ENCODE assay signal across 8 cellular contexts in the genomic region with DNA sequence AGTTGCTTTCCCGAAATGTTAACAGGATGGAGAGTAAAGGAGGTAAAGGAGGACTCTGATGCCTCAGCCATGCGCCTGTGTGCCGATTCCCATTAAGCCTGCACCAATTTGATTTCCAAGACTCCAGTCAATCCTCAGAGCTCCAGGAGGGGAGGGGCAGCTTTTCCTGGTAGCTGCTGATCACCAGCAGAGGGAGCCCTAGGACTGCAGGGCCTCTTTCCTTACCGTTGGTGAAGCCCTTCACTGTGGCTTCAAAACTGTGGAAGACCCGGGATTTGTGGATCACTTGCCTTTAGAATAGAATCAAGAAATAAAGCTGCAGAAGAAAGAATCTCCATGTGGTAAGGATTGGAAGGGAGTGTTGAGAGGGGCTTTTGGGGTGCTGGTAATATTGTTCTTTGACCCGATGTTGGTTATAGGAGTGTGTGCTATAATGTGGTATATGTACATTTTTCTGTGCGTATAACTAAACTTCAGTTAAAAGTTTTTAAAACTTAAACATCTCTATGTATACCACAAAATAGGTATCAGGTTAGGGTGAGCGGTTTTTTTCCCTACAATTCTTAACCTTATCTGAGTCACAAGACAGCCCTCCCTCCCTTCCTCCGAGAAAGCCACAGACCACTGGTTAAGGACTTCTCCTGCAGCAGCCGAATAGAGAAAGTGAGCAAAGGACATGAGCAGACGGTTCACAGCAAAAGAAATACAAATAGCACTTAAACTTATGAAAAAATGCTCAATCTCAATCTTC. TPM values are rescaled to one million over a fixed set of nuclear protein-coding genes. Genes with fewer than 3 reads are reported as not detected.
A peak's percentile ranks its signal among the peaks of the same experiment; 100 is the strongest.
DNase-seq lines count a peak whose midpoint lies in the region; ATAC-seq and TF ChIP-seq lines count a peak whose summit lies in the region.

No MANE protein-coding gene starts in this region.

- DNase-seq in MM.1S (peak; percentile 46), SKM-1 (lab: John Stamatoyannopoulos, UW; ENCODE audit: unreplicated experiment) (peak; percentile 29), cardiac septum (ENCODE audit: low spot score) (peak; percentile 85), pulmonary artery endothelial cell (ENCODE audit: low read depth, low spot score) (peak; percentile 17)

- peaks cover 63% of the 10 kb centered on the region for H3K4me1 Mint-ChIP-seq in activated naive CD8-positive, alpha-beta T cell (ENCODE audit: low read depth)

- H3K79me2 ChIP-seq in DOHH2 (ENCODE audit: control insufficient read depth, low read length) (no peaks in the 10 kb centered on the region), MM.1S (ENCODE audit: low read length) (no peaks in the 10 kb centered on the region)

- H3K27me3 ChIP-seq in DOHH2 (ENCODE audit: control insufficient read depth, low read length) (0 out of 2 replicates have a peak, but pooled peaks cover 4% of the 10 kb centered on the region), MM.1S (replicated peaks; ENCODE audit: insufficient read depth, low read length) (no peaks in the 10 kb centered on the region)

- peak overlapping the region; percentile 88 for H3K4me3 Mint-ChIP-seq in activated naive CD8-positive, alpha-beta T cell

- no peak for ATAC-seq in GM18517 (IDR thresholded peaks at IDR 0.05; ENCODE audit: unreplicated experiment)
- no peak for ATAC-seq in GM21381 (IDR thresholded peaks at IDR 0.05; ENCODE audit: unreplicated experiment)

- H3K36me3 Mint-ChIP-seq in activated naive CD8-positive, alpha-beta T cell = peaks cover 2% of the 10 kb centered on the region

- H3K9me3 Mint-ChIP-seq in activated naive CD8-positive, alpha-beta T cell (ENCODE audit: low read depth) = no peaks in the 10 kb centered on the region

- H3K27me3 Mint-ChIP-seq in activated naive CD8-positive, alpha-beta T cell = no peaks in the 10 kb centered on the region

- no peak overlapping the region for H2AFZ ChIP-seq in MM.1S (ENCODE audit: low read length)

- intact Hi-C loops in cardiac septum (cut with DNase I) = loop anchor here (1.0 to 5.0 kb wide), 2 partner anchors 94 to 255 kb away; a partner anchor contains a TSS

- H4K20me1 ChIP-seq in DOHH2 (ENCODE audit: control insufficient read depth, insufficient read depth, low read depth, low read length) = no peaks in the 10 kb centered on the region
- no peaks in the 10 kb centered on the region for H4K20me1 ChIP-seq in MM.1S (ENCODE audit: insufficient read depth, low read length)

- H3K27ac ChIP-seq in DOHH2 (ENCODE audit: low read depth, low read length) (no peak overlapping the region), MM.1S (ENCODE audit: low read length) (no peak overlapping the region)

- TF ChIP-seq CTCF in DOHH2 (IDR thresholded peaks at IDR 0.05; ENCODE audit: low read depth, low read length, poor library complexity, severe bottlenecking) = peak; percentile 95
- peak; percentile 95 for TF ChIP-seq CTCF in MM.1S (IDR thresholded peaks at IDR 0.05; ENCODE audit: low read length)

- H3K4me3 ChIP-seq in DOHH2 (ENCODE audit: low read length) (no peak overlapping the region), MM.1S (ENCODE audit: low read length) (no peak overlapping the region)

- H3K36me3 ChIP-seq in DOHH2 (ENCODE audit: control insufficient read depth, low read length) (no peaks in the 10 kb centered on the region), MM.1S (replicated peaks; ENCODE audit: insufficient read depth, low read length) (no peaks in the 10 kb centered on the region)

- H3F3A ChIP-seq in DOHH2 (ENCODE audit: control insufficient read depth, insufficient read depth) = 0 out of 2 replicates have a peak, but pooled peaks cover 2% of the 10 kb centered on the region
- no peaks in the 10 kb centered on the region for H3F3A ChIP-seq in MM.1S (ENCODE audit: insufficient read depth, low read length)

- peak overlapping the region; percentile 88 for H3K27ac Mint-ChIP-seq in activated naive CD8-positive, alpha-beta T cell

- H3K9me3 ChIP-seq in DOHH2 (ENCODE audit: control insufficient read depth, insufficient read depth, low read length) (no peaks in the 10 kb centered on the region), MM.1S (replicated peaks; ENCODE audit: insufficient read depth, low read length) (no peaks in the 10 kb centered on the region)

- H3K9me2 ChIP-seq in DOHH2 (replicated peaks; ENCODE audit: control insufficient read depth, low read length) (no peaks in the 10 kb centered on the region), MM.1S (replicated peaks; ENCODE audit: insufficient read depth, low read length) (no peaks in the 10 kb centered on the region)

- no peak overlapping the region for H3K9ac ChIP-seq in MM.1S (ENCODE audit: low read length)

- 0 out of 2 replicates have a peak overlapping the region, but pooled peaks have one; percentile 13 for H3K4me2 ChIP-seq in DOHH2 (ENCODE audit: low read length)
- no peak overlapping the region for H3K4me2 ChIP-seq in MM.1S (ENCODE audit: low read depth, low read length)

- H3K4me1 ChIP-seq in DOHH2 (ENCODE audit: control insufficient read depth, low read length) (peaks cover 18% of the 10 kb centered on the region), MM.1S (ENCODE audit: low read length) (no peaks in the 10 kb centered on the region)

RNA-seq across cellular contexts. Expression of a gene that starts 6.9 kb away (rescaled TPM):
- total RNA-seq in cardiac septum = 28.4 TPM
- total RNA-seq in pulmonary artery endothelial cell = 36.1 and 46.4 TPM in 2 replicates

RNA-seq across cellular contexts. Expression of a gene that starts 29.6 kb away (rescaled TPM):
- total RNA-seq in cardiac septum (0.67 TPM), pulmonary artery endothelial cell (not detected in 2 replicates)

RNA-seq across cellular contexts. Expression of a gene that starts 30.5 kb away (rescaled TPM):
- total RNA-seq in cardiac septum (182 TPM), pulmonary artery endothelial cell (not detected in 2 replicates)

Comparison
In these comparisons a context has a peak if more than half of its experiments do, and no peak if none do; other contexts are left out.
1. DNase-seq: peak in every context shown above with its lines; median percentile 85 in cardiac septum; 46 in MM.1S; 29 in SKM-1; 17 in pulmonary artery endothelial cell.
2. RNA of a gene that starts 30.5 kb away (total RNA-seq): 182 TPM in cardiac septum (single experiment); not detected in pulmonary artery endothelial cell; every median in the first group is over 100 times any median in the second.